14 cellular contexts compared by ENCODE assay signal in the genomic region with DNA sequence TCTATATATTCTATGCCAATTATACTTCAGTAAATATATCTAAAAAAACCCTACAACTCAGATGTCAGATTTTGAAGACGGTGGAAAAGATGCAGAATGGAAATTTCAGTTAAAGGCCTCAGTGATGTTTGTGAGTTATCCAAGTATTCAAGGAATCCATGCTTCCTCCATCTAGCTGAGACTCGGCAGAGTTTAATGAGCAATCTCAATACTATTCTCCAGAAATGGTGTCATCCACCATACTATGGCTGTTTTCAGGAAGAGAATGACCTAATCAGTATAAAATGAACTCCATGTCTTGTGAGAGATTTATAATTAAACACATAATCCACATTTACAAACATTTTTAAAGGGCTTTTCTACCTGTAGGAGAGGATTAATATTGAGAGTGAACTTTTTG.
DNase-seq lines count a peak whose midpoint lies in the region; ATAC-seq, FAIRE-seq and TF ChIP-seq lines count a peak whose summit lies in the region.
"Had no signal": no experiment of that assay in that cellular context is flagged by ENCODE, and none has a peak within 500 bp of the region (broad histone marks: within the 10 kb centered on the region; RNA-seq: fewer than 3 reads in every experiment).

No MANE protein-coding gene starts in this region.

- no peak overlapping the region for H3K4me3 ChIP-seq in mesenchymal stem cell (ENCODE audit: insufficient read depth in 1 of 2, low read depth in 1 of 2, low read length in 2 of 2)

- intact Hi-C loops in Right ventricle myocardium superior (cut with DNase I): no loop called here

- peaks cover 23% of the 10 kb centered on the region for H3K4me1 Mint-ChIP-seq in brain

- peaks cover 4 to 8% (median 6%) of the 10 kb centered on the region in 5 experiments for H3K9me3 Mint-ChIP-seq in brain

- H2BK120ac ChIP-seq in mesenchymal stem cell (ENCODE audit: low read depth, low read length): no peak overlapping the region

- no peak overlapping the region for H3K18ac ChIP-seq in mesenchymal stem cell (ENCODE audit: low read depth in 1 of 2, low read length in 2 of 2)

- peaks cover 6% of the 10 kb centered on the region for H3K4me1 ChIP-seq in mesenchymal stem cell (ENCODE audit: control insufficient read depth, insufficient read depth, low read depth, low read length)
- H3K4me1 ChIP-seq: BE2C had no signal

- H2AK5ac ChIP-seq in mesenchymal stem cell (ENCODE audit: low read length, severe bottlenecking): no peak overlapping the region

- H2BK15ac ChIP-seq in mesenchymal stem cell (ENCODE audit: low read depth, poor library complexity, severe bottlenecking): no peak overlapping the region

- H3K36me3 ChIP-seq in mesenchymal stem cell (ENCODE audit: control insufficient read depth in 1 of 2, insufficient read depth in 2 of 2, low read depth in 1 of 2, low read length in 2 of 2): peaks cover 0 to under 1% of the 10 kb centered on the region in 2 experiments
- H3K36me3 ChIP-seq: BE2C had no signal

- peak overlapping the region; percentile 99 for H3K27ac ChIP-seq in mesenchymal stem cell (ENCODE audit: low read length, poor library complexity, severe bottlenecking)

- peak overlapping the region in 4 of 5 experiments; percentile 16 to 74 (median 38) for H3K4me3 Mint-ChIP-seq in brain

- FAIRE-seq in GM19239 (lab: Jason Lieb, UNC): no peak

- peak overlapping the region in 1 of 5 experiments; percentile 38 for H3K27ac Mint-ChIP-seq in brain
- H3K27ac Mint-ChIP-seq: activated T-helper 17 cell treated with anti-CD3 and anti-CD28 coated beads, Interleukin-2, amount 50 U/mL, for 72 hours had no signal

- no peak for ATAC-seq in Right ventricle myocardium superior (ENCODE audit: poor library complexity)
- ATAC-seq in HG02571 (IDR thresholded peaks at IDR 0.05; ENCODE audit: unreplicated experiment): no peak
- ATAC-seq: activated T-helper 17 cell treated with anti-CD3 and anti-CD28 coated beads, Interleukin-2, amount 50 U/mL, for 72 hours had no signal

- no peak overlapping the region for H3K4ac ChIP-seq in mesenchymal stem cell (ENCODE audit: low read depth in 1 of 2, low read length in 2 of 2)

- no peak overlapping the region for H4K8ac ChIP-seq in mesenchymal stem cell (ENCODE audit: low read length)

- no peak overlapping the region for H4K91ac ChIP-seq in mesenchymal stem cell (ENCODE audit: low read length)

- peaks cover 2% of the 10 kb centered on the region for H3K79me1 ChIP-seq in mesenchymal stem cell (replicated peaks; ENCODE audit: low read length, poor library complexity, severe bottlenecking)

- no CpG with 5 or more reads among the region's 2 CpGs for WGBS in mesenchymal stem cell

- H2BK5ac ChIP-seq in mesenchymal stem cell (ENCODE audit: low read depth, low read length, poor library complexity, severe bottlenecking): no peak overlapping the region

- no peak overlapping the region for H2BK12ac ChIP-seq in mesenchymal stem cell (ENCODE audit: low read length in 2 of 2)

- peak; percentile 21 for DNase-seq in 8988T
- peak; percentile 89 for DNase-seq in HCEC 1CT
- DNase-seq in mesenchymal stem cell: peak; percentile 87
- no peak for DNase-seq in NCI-H1092 (lab: John Stamatoyannopoulos, UW)
- DNase-seq in Right ventricle myocardium superior: no peak
- DNase-seq in GM19239 (ENCODE audit: insufficient read length, low spot score): no peak
- DNase-seq: activated CD4-positive, CD25-positive, alpha-beta regulatory T cell; BE2C; cortex of kidney; H7; NCI-H446 had no signal

- TF ChIP-seq CTCF in brain (conservative IDR thresholded peaks at IDR 0.05): no peak

- H3K14ac ChIP-seq in mesenchymal stem cell (ENCODE audit: low read length in 2 of 2): no peak overlapping the region

- H3K27me3 ChIP-seq in mesenchymal stem cell (ENCODE audit: control insufficient read depth in 1 of 2, insufficient read depth in 1 of 2, low read length in 2 of 2): no peaks in the 10 kb centered on the region
- H3K27me3 ChIP-seq: BE2C had no signal

- peaks cover 11% of the 10 kb centered on the region for H3K36me3 Mint-ChIP-seq in brain

- H3K23ac ChIP-seq in mesenchymal stem cell (ENCODE audit: low read length in 2 of 2): no peak overlapping the region

- no peaks in the 10 kb centered on the region for H3K27me3 Mint-ChIP-seq in brain
- H3K27me3 Mint-ChIP-seq: activated T-helper 17 cell treated with anti-CD3 and anti-CD28 coated beads, Interleukin-2, amount 50 U/mL, for 72 hours had no signal

- H2AFZ ChIP-seq in mesenchymal stem cell (ENCODE audit: low read depth, low read length): no peak overlapping the region

- H3K9me3 ChIP-seq in mesenchymal stem cell (ENCODE audit: control insufficient read depth, low read length): no peaks in the 10 kb centered on the region
- H3K9me3 ChIP-seq: BE2C had no signal

- H3K4me2 ChIP-seq in mesenchymal stem cell (ENCODE audit: low read length, poor library complexity, severe bottlenecking): no peak overlapping the region

- peak overlapping the region; percentile 68 for H3K9ac ChIP-seq in mesenchymal stem cell (ENCODE audit: low read length)

Comparison
In these comparisons a context has a peak if more than half of its experiments do, and no peak if none do; other contexts are left out.
1. DNase-seq: peak in 8988T (single experiment), HCEC 1CT (single experiment) and mesenchymal stem cell (single experiment); none in NCI-H1092 (single experiment), Right ventricle myocardium superior (single experiment) and GM19239 (single experiment).